Comparison of ENCODE assay signal across 8 cellular contexts in genomic region chr12:6766651-6767300, GRCh38. TPM values are rescaled to one million over a fixed set of nuclear protein-coding genes. Genes with fewer than 3 reads are reported as not detected.
DNase-seq lines count a peak whose midpoint lies in the region; ATAC-seq, FAIRE-seq and TF ChIP-seq lines count a peak whose summit lies in the region.

No MANE protein-coding gene starts in this region.

- DNase-seq in A549 (ENCODE audit: low read depth in 1 of 2, low spot score in 1 of 2), result peak; percentile 68
- DNase-seq in NCI-H2171 treated with DMSO at 0.1 percent for 48 hours (lab: John Stamatoyannopoulos, UW), result peak; percentile 98
- peak; percentile 61 for DNase-seq in activated CD8-positive, alpha-beta T cell treated with anti-CD3 and anti-CD28 coated beads for 36 hours
- DNase-seq in endodermal cell, result peak; percentile 94
- DNase-seq in memory B cell (ENCODE audit: low spot score in 2 of 2), result peak; percentile 46 to 64
- DNase-seq in stimulated activated naive CD8-positive, alpha-beta T cell treated with anti-CD3 and anti-CD28 coated beads, Interleukin-15, amount 100 ng/mL, for 72 hours, result peak; percentile 56 to 63

- no peaks in the 10 kb centered on the region for H3K9me3 Mint-ChIP-seq in activated CD8-positive, alpha-beta T cell treated with anti-CD3 and anti-CD28 coated beads for 36 hours
- no peaks in the 10 kb centered on the region for H3K9me3 Mint-ChIP-seq in endodermal cell
- H3K9me3 Mint-ChIP-seq in memory B cell, result no peaks in the 10 kb centered on the region
- no peaks in the 10 kb centered on the region for H3K9me3 Mint-ChIP-seq in stimulated activated naive CD8-positive, alpha-beta T cell treated with anti-CD3 and anti-CD28 coated beads, Interleukin-15, amount 100 ng/mL, for 72 hours

- peaks cover 21% of the 10 kb centered on the region for H3K36me3 Mint-ChIP-seq in activated CD8-positive, alpha-beta T cell treated with anti-CD3 and anti-CD28 coated beads for 36 hours (ENCODE audit: low read depth)
- peaks cover 24% of the 10 kb centered on the region for H3K36me3 Mint-ChIP-seq in endodermal cell (ENCODE audit: low read depth)
- H3K36me3 Mint-ChIP-seq in memory B cell, result peaks cover 2% of the 10 kb centered on the region

- no peak; the same call in 1 of the 2 replicates for TF ChIP-seq POLR2A in A549 (IDR thresholded peaks at IDR 0.05; ENCODE audit: low read length)

- under 1% methylated on average over 44 of the region's 86 CpGs for WGBS in A549 (ENCODE audit: missing lambda C conversion rate)
- 0% methylated on average over 36 to 86 of the region's 86 CpGs for WGBS in endodermal cell (ENCODE audit: insufficient coverage in 1 of 2, insufficient read length in 1 of 2), 2 experiments

- peak; percentile 31 for ATAC-seq in A549
- ATAC-seq in HG02973 (IDR thresholded peaks at IDR 0.05; ENCODE audit: unreplicated experiment), result peak; percentile 36
- peak; percentile 65 for ATAC-seq in activated CD8-positive, alpha-beta T cell treated with anti-CD3 and anti-CD28 coated beads for 36 hours
- ATAC-seq in memory B cell (ENCODE audit: low read depth), result peak; percentile 74
- peak; percentile 70 for ATAC-seq in stimulated activated naive CD8-positive, alpha-beta T cell treated with anti-CD3 and anti-CD28 coated beads, Interleukin-15, amount 100 ng/mL, for 72 hours

- H3K9ac ChIP-seq in endodermal cell (ENCODE audit: extremely low read depth, low read length, poor library complexity, severe bottlenecking), result peak overlapping the region; percentile 82

- H3K27ac Mint-ChIP-seq in activated CD8-positive, alpha-beta T cell treated with anti-CD3 and anti-CD28 coated beads for 36 hours, result peak overlapping the region; percentile 64
- H3K27ac Mint-ChIP-seq in endodermal cell (peak overlapping the region; percentile 91), memory B cell (peak overlapping the region; percentile 49)
- peak overlapping the region; percentile 95 to 97 for H3K27ac Mint-ChIP-seq in stimulated activated naive CD8-positive, alpha-beta T cell treated with anti-CD3 and anti-CD28 coated beads, Interleukin-15, amount 100 ng/mL, for 72 hours

- H3K4me3 ChIP-seq in A549 (peak overlapping the region; percentile 97), endodermal cell (ENCODE audit: low read length) (peak overlapping the region; percentile 94)

- H3K36me3 ChIP-seq in endodermal cell (ENCODE audit: control insufficient read depth, insufficient read depth, low read length), result peaks cover 24% of the 10 kb centered on the region

- H3K27ac ChIP-seq in A549, result peak overlapping the region; percentile 94 to 99
- peak overlapping the region; percentile 55 for H3K27ac ChIP-seq in endodermal cell (ENCODE audit: low read depth, low read length)

- no peaks in the 10 kb centered on the region for H3K27me3 ChIP-seq in endodermal cell (ENCODE audit: control insufficient read depth, insufficient read depth, low read length, poor library complexity, severe bottlenecking)

- peak; percentile 80 for TF ChIP-seq CTCF in A549 (IDR thresholded peaks at IDR 0.05)
- TF ChIP-seq CTCF in GM12873 (IDR thresholded peaks at IDR 0.05; ENCODE audit: insufficient read depth, low read depth, low read length, missing control alignments), result peak; percentile 65
- TF ChIP-seq CTCF in activated CD8-positive, alpha-beta T cell treated with anti-CD3 and anti-CD28 coated beads for 36 hours (IDR thresholded peaks at IDR 0.05), result peak; percentile 51
- peak; percentile 93 for TF ChIP-seq CTCF in endodermal cell (conservative IDR thresholded peaks at IDR 0.05)

- intact Hi-C loops in activated CD8-positive, alpha-beta T cell treated with anti-CD3 and anti-CD28 coated beads for 36 hours (cut with micrococcal nuclease), result no loop called here

- peak overlapping the region; percentile 86 for H3K4me2 ChIP-seq in A549

- no peak for TF ChIP-seq EP300 in A549 (IDR thresholded peaks at IDR 0.05)

- peak; percentile 5 to 46; a peak in 3 of 5 replicates for TF ChIP-seq RAD21 in A549 (conservative IDR thresholded peaks at IDR 0.05 in 1 of 2, IDR thresholded peaks at IDR 0.05 in 1 of 2)

- no peak for FAIRE-seq in A549 (lab: Jason Lieb, UNC)

- POLR2A ChIA-PET in A549 (lab: Yijun Ruan, JAX), result interaction anchor here (0.6 to 5.1 kb wide), 12 partner anchors 8 to 139 kb away, joined by 3 to 118 read pairs (median 11); partner anchors contain the start of genes CDCA3, COPS7A, MLF2 and TPI1
- POLR2A ChIA-PET in activated CD8-positive, alpha-beta T cell treated with anti-CD3 and anti-CD28 coated beads for 36 hours (lab: Charles Lee), result interaction anchor here (0.7 to 4.9 kb wide), 7 partner anchors 9 to 100 kb away, joined by 3 to 31 read pairs (median 3); partner anchors contain the start of gene MLF2

- CTCF ChIA-PET in A549 (lab: Yijun Ruan, JAX), result interaction anchor here (0.6 to 26.0 kb wide), 31 partner anchors 8 to 228 kb away, joined by 3 to 670 read pairs (median 5); partner anchors contain the start of genes CD4, CDCA3, COPS7A and MLF2
- CTCF ChIA-PET in activated CD8-positive, alpha-beta T cell treated with anti-CD3 and anti-CD28 coated beads for 36 hours (lab: Charles Lee), result interaction anchor here (0.8 to 6.2 kb wide), 29 partner anchors 8 to 418 kb away, joined by 3 to 89 read pairs (median 5); partner anchors contain the start of genes CD4, COPS7A, GPR162 and MLF2

- H3K4me1 ChIP-seq in A549 (peaks cover 64% of the 10 kb centered on the region), endodermal cell (ENCODE audit: control insufficient read depth, insufficient read depth, low read length) (peaks cover 15% of the 10 kb centered on the region)

- H3K9me3 ChIP-seq in A549, result no peaks in the 10 kb centered on the region
- H3K9me3 ChIP-seq in endodermal cell (ENCODE audit: control insufficient read depth, low read length), result no peaks in the 10 kb centered on the region

- peak overlapping the region; percentile 71 for H3K4me3 Mint-ChIP-seq in activated CD8-positive, alpha-beta T cell treated with anti-CD3 and anti-CD28 coated beads for 36 hours
- H3K4me3 Mint-ChIP-seq in endodermal cell (peak overlapping the region; percentile 82), memory B cell (peak overlapping the region; percentile 93)
- peak overlapping the region; percentile 89 for H3K4me3 Mint-ChIP-seq in stimulated activated naive CD8-positive, alpha-beta T cell treated with anti-CD3 and anti-CD28 coated beads, Interleukin-15, amount 100 ng/mL, for 72 hours

- H3K27me3 Mint-ChIP-seq in activated CD8-positive, alpha-beta T cell treated with anti-CD3 and anti-CD28 coated beads for 36 hours, result peaks cover 32% of the 10 kb centered on the region
- peaks cover 13% of the 10 kb centered on the region for H3K27me3 Mint-ChIP-seq in endodermal cell (ENCODE audit: insufficient read depth)
- peaks cover 43% of the 10 kb centered on the region for H3K27me3 Mint-ChIP-seq in memory B cell
- H3K27me3 Mint-ChIP-seq in stimulated activated naive CD8-positive, alpha-beta T cell treated with anti-CD3 and anti-CD28 coated beads, Interleukin-15, amount 100 ng/mL, for 72 hours, result peaks cover 76% of the 10 kb centered on the region

- peaks cover 45% of the 10 kb centered on the region for H3K4me1 Mint-ChIP-seq in activated CD8-positive, alpha-beta T cell treated with anti-CD3 and anti-CD28 coated beads for 36 hours (ENCODE audit: low read depth)
- peaks cover 44% of the 10 kb centered on the region for H3K4me1 Mint-ChIP-seq in endodermal cell
- peaks cover 22% of the 10 kb centered on the region for H3K4me1 Mint-ChIP-seq in memory B cell
- H3K4me1 Mint-ChIP-seq in stimulated activated naive CD8-positive, alpha-beta T cell treated with anti-CD3 and anti-CD28 coated beads, Interleukin-15, amount 100 ng/mL, for 72 hours, result peaks cover 69% of the 10 kb centered on the region

RNA-seq across cellular contexts. Expression of gene PTMS, which starts 0.6 kb away (rescaled TPM):
- 205 and 391 TPM in 2 replicates for polyA plus RNA-seq in A549 (2011; rRNA removed)
- 584 and 643 TPM in 2 replicates for polyA plus RNA-seq in A549 (2012; cell fraction: cytosol; rRNA removed)
- polyA plus RNA-seq in A549 (2012; cell fraction: nucleus; rRNA removed), result 397 and 450 TPM in 2 replicates
- polyA plus RNA-seq in A549 (2017; fragmentation: RNase III; extraction: RNeasy Plus Mini Kit Qiagen cat#74134 plus additional on column Dnase treatment), result 868 to 1,195 TPM (median 1,161 TPM) in 3 replicates
- polyA minus RNA-seq in A549 (2011; rRNA and poly(A)+ RNA removed), result 256 and 300 TPM in 2 replicates
- 10 to 100 TPM; 78.6 TPM for total RNA-seq in activated CD8-positive, alpha-beta T cell treated with anti-CD3 and anti-CD28 coated beads for 36 hours
- 100 to 1,000 TPM; 637 to 888 TPM for total RNA-seq in endodermal cell
- polyA plus RNA-seq in endodermal cell (2013, experiment 1 of 2), result 935 TPM
- polyA plus RNA-seq in endodermal cell (2013, experiment 2 of 2), result 1,020 TPM

RNA-seq across cellular contexts. Expression of gene LAG3, which starts 5.5 kb away (rescaled TPM):
- polyA plus RNA-seq in A549 (2011; rRNA removed) (0.56 and 0.66 TPM in 2 replicates), A549 (2017; fragmentation: RNase III; extraction: RNeasy Plus Mini Kit Qiagen cat#74134 plus additional on column Dnase treatment) (1.6 to 2.3 TPM (median 1.7 TPM) in 3 replicates)
- polyA plus RNA-seq in A549 (2012; cell fraction: cytosol; rRNA removed), result 0.93 and 1.2 TPM in 2 replicates
- polyA plus RNA-seq in A549 (2012; cell fraction: nucleus; rRNA removed), result 9.8 and 10.8 TPM in 2 replicates
- 0.19 and 0.95 TPM in 2 replicates for polyA minus RNA-seq in A549 (2011; rRNA and poly(A)+ RNA removed)
- 100 to 1,000 TPM; 264 to 268 TPM for total RNA-seq in activated CD8-positive, alpha-beta T cell treated with anti-CD3 and anti-CD28 coated beads for 36 hours
- 1 to 10 TPM; 1.9 to 7.3 TPM for total RNA-seq in endodermal cell
- 8.4 TPM for polyA plus RNA-seq in endodermal cell (2013, experiment 1 of 2)
- 5.8 TPM for polyA plus RNA-seq in endodermal cell (2013, experiment 2 of 2)

RNA-seq across cellular contexts. Expression of gene MLF2, which starts 13.8 kb away (rescaled TPM):
- polyA plus RNA-seq in A549 (2011; rRNA removed), result 302 and 310 TPM in 2 replicates
- polyA plus RNA-seq in A549 (2012; cell fraction: cytosol; rRNA removed), result 530 and 634 TPM in 2 replicates
- polyA plus RNA-seq in A549 (2012; cell fraction: nucleus; rRNA removed), result 414 and 425 TPM in 2 replicates
- 269 to 305 TPM (median 295 TPM) in 3 replicates for polyA plus RNA-seq in A549 (2017; fragmentation: RNase III; extraction: RNeasy Plus Mini Kit Qiagen cat#74134 plus additional on column Dnase treatment)
- 200 and 287 TPM in 2 replicates for polyA minus RNA-seq in A549 (2011; rRNA and poly(A)+ RNA removed)
- total RNA-seq in activated CD8-positive, alpha-beta T cell treated with anti-CD3 and anti-CD28 coated beads for 36 hours, result 100 to 1,000 TPM; 149 to 151 TPM
- 100 to 1,000 TPM; 219 to 393 TPM for total RNA-seq in endodermal cell
- 177 TPM for polyA plus RNA-seq in endodermal cell (2013, experiment 1 of 2)
- 169 TPM for polyA plus RNA-seq in endodermal cell (2013, experiment 2 of 2)

RNA-seq across cellular contexts. Expression of gene CD4, which starts 22.6 kb away (rescaled TPM):
- polyA plus RNA-seq in A549 (2011; rRNA removed), result not detected in 2 replicates
- 0.01 TPM in 1 of 2 replicates, not detected in the other for polyA plus RNA-seq in A549 (2012; cell fraction: cytosol; rRNA removed)
- polyA plus RNA-seq in A549 (2012; cell fraction: nucleus; rRNA removed), result 0.04 TPM in 1 of 2 replicates, not detected in the other
- polyA plus RNA-seq in A549 (2017; fragmentation: RNase III; extraction: RNeasy Plus Mini Kit Qiagen cat#74134 plus additional on column Dnase treatment), result 0.03 TPM in 1 of 3 replicates, not detected in the others
- not detected in 2 replicates for polyA minus RNA-seq in A549 (2011; rRNA and poly(A)+ RNA removed)
- 10 to 100 TPM; 11.1 to 14.1 TPM for total RNA-seq in activated CD8-positive, alpha-beta T cell treated with anti-CD3 and anti-CD28 coated beads for 36 hours
- total RNA-seq in endodermal cell, result 1 to 10 TPM in 1 of 2 donors, under 1 TPM in 1; 0.77 to 1.3 TPM
- polyA plus RNA-seq in endodermal cell (2013, experiment 1 of 2), result 2.2 TPM
- polyA plus RNA-seq in endodermal cell (2013, experiment 2 of 2), result 1.7 TPM

RNA-seq across cellular contexts. Expression of gene COPS7A, which starts 42.9 kb away (rescaled TPM):
- 78.8 and 95.0 TPM in 2 replicates for polyA plus RNA-seq in A549 (2011; rRNA removed)
- 156 and 169 TPM in 2 replicates for polyA plus RNA-seq in A549 (2012; cell fraction: cytosol; rRNA removed)
- 167 and 203 TPM in 2 replicates for polyA plus RNA-seq in A549 (2012; cell fraction: nucleus; rRNA removed)
- polyA plus RNA-seq in A549 (2017; fragmentation: RNase III; extraction: RNeasy Plus Mini Kit Qiagen cat#74134 plus additional on column Dnase treatment), result 46.9 to 51.2 TPM (median 50.0 TPM) in 3 replicates
- 38.6 and 42.1 TPM in 2 replicates for polyA minus RNA-seq in A549 (2011; rRNA and poly(A)+ RNA removed)
- 10 to 100 TPM; 35.9 to 38.8 TPM for total RNA-seq in activated CD8-positive, alpha-beta T cell treated with anti-CD3 and anti-CD28 coated beads for 36 hours
- total RNA-seq in endodermal cell, result 10 to 100 TPM; 43.3 to 69.2 TPM
- 36.9 TPM for polyA plus RNA-seq in endodermal cell (2013, experiment 1 of 2)
- 34.1 TPM for polyA plus RNA-seq in endodermal cell (2013, experiment 2 of 2)

Comparison
In these comparisons a context has a peak if more than half of its experiments do, and no peak if none do; other contexts are left out.
1. Peak in every context shown above with its lines: DNase-seq, ATAC-seq, H3K4me3 ChIP-seq and H3K27ac ChIP-seq.
2. RNA of gene PTMS, which starts 0.6 kb away (total RNA-seq): 637 to 888 TPM in endodermal cell; 78.6 TPM in activated CD8-positive, alpha-beta T cell treated with anti-CD3 and anti-CD28 coated beads for 36 hours; every median in the first group is over 4 times any median in the second.
3. RNA of gene LAG3, which starts 5.5 kb away (total RNA-seq): 264 to 268 TPM in activated CD8-positive, alpha-beta T cell treated with anti-CD3 and anti-CD28 coated beads for 36 hours; 1.9 to 7.3 TPM in endodermal cell; every median in the first group is over 10 times any median in the second.